In genomic region chr22:42270512-42271190, GRCh38 we compare ENCODE assay signal across 7 cellular contexts. TPM values are rescaled to one million over a fixed set of nuclear protein-coding genes. Genes with fewer than 3 reads are reported as not detected.
DNase-seq lines count a peak whose midpoint lies in the region; ATAC-seq, FAIRE-seq and TF ChIP-seq lines count a peak whose summit lies in the region.

TSS of gene TCF20 (minus strand) at chr22:42270653. CDS start at chr22:42215305, 55,348 bp downstream.

- H3K27ac ChIP-seq in WERI-Rb-1 (peak within 1 kb of the TSS; percentile 86), breast epithelium (peak within 1 kb of the TSS; percentile 84 to 94), small intestine (ENCODE audit: low read depth in 1 of 2, low read length in 1 of 2) (peak within 1 kb of the TSS; percentile 89 to 92)

- H3K4me3 ChIP-seq in WERI-Rb-1 (ENCODE audit: low read depth, low read length) (peak within 1 kb of the TSS; percentile 92), breast epithelium (peak within 1 kb of the TSS; percentile 96 to 100 (median 99)), small intestine (ENCODE audit: low read depth in 1 of 2, low read length in 2 of 2) (peak within 1 kb of the TSS; percentile 92 to 98)

- no peaks in the 10 kb centered on the region for H3K27me3 ChIP-seq in WERI-Rb-1 (ENCODE audit: insufficient read depth, low read depth, severe bottlenecking)
- no peaks in the 10 kb centered on the region for H3K27me3 ChIP-seq in breast epithelium
- H3K27me3 ChIP-seq in small intestine (ENCODE audit: control insufficient read depth in 2 of 2, insufficient read depth in 2 of 2, low read length in 2 of 2), result no peaks in the 10 kb centered on the region

- H3K36me3 ChIP-seq in WERI-Rb-1 (peaks cover 28% of the 10 kb centered on the region), breast epithelium (no peaks in the 10 kb centered on the region), small intestine (ENCODE audit: control insufficient read depth in 2 of 2, insufficient read depth in 2 of 2, low read length in 2 of 2) (no peaks in the 10 kb centered on the region)

- WGBS in small intestine, 3 donors, result 4 to 6% (median 6%) methylated on average over 44 to 90 of the region's 90 CpGs

- H3K9me3 ChIP-seq in WERI-Rb-1 (ENCODE audit: severe bottlenecking), result no peaks in the 10 kb centered on the region
- no peaks in the 10 kb centered on the region for H3K9me3 ChIP-seq in breast epithelium
- H3K9me3 ChIP-seq in small intestine (ENCODE audit: control insufficient read depth, low read depth), result no peaks in the 10 kb centered on the region

- TF ChIP-seq POLR2A in GM18505 (IDR thresholded peaks at IDR 0.05; ENCODE audit: borderline replicate concordance, extremely low read depth, insufficient read depth, insufficient read length) (peak; percentile 73), breast epithelium (IDR thresholded peaks at IDR 0.05) (no peak)

- peak; percentile 42 for DNase-seq in NCI-H2029 (lab: John Stamatoyannopoulos, UW)
- peak; percentile 78 for DNase-seq in WERI-Rb-1
- peak; percentile 61 to 77 for DNase-seq in breast epithelium (ENCODE audit: low spot score in 2 of 2)
- peak; percentile 87 for DNase-seq in iPS-NIHi7 (ENCODE audit: extremely low spot score)
- DNase-seq in small intestine, result peak; percentile 80

- ATAC-seq in GM18505 (IDR thresholded peaks at IDR 0.05; ENCODE audit: unreplicated experiment) (peak; percentile 50), HG02798 (IDR thresholded peaks at IDR 0.05; ENCODE audit: poor library complexity, unreplicated experiment) (peak; percentile 79)

- no peak for FAIRE-seq in small intestine (lab: Jason Lieb, UNC)

- no peak for TF ChIP-seq CTCF in WERI-Rb-1 (IDR thresholded peaks at IDR 0.05; ENCODE audit: low read depth, low read length)
- no peak for TF ChIP-seq CTCF in breast epithelium (IDR thresholded peaks at IDR 0.05)

- peaks cover 0 to 6% of the 10 kb centered on the region in 2 donors for H3K4me1 ChIP-seq in breast epithelium
- peaks cover 2 to 8% of the 10 kb centered on the region in 2 donors for H3K4me1 ChIP-seq in small intestine (ENCODE audit: control insufficient read depth in 2 of 2, insufficient read depth in 1 of 2, low read depth in 1 of 2, low read length in 1 of 2)

- intact Hi-C loops in breast epithelium (cut with DNase I; ENCODE audit: low total_unique reads), result no loop called here

RNA-seq across cellular contexts. Expression of gene TCF20, which starts in this region (rescaled TPM):
- 10 to 100 TPM; 24.2 to 43.3 (median 36.1) TPM for total RNA-seq in breast epithelium
- 10 to 100 TPM in 1 of 3 donors, 1 to 10 TPM in 2; 6.2 to 20.0 (median 6.9) TPM for polyA plus RNA-seq in small intestine

Comparison
In these comparisons a context has a peak if more than half of its experiments do, and no peak if none do; other contexts are left out.
1. Peak in every context shown above with its lines: DNase-seq, ATAC-seq, H3K4me3 ChIP-seq and H3K27ac ChIP-seq.